ENCODE assay signal across 8 cellular contexts in genomic region chr16:77236063-77236511, GRCh38. TPM values are rescaled to one million over a fixed set of nuclear protein-coding genes. Genes with fewer than 3 reads are reported as not detected.
DNase-seq lines count a peak whose midpoint lies in the region; ATAC-seq and TF ChIP-seq lines count a peak whose summit lies in the region.

No MANE protein-coding gene starts in this region.

- H3K36me3 ChIP-seq in colonic mucosa: no peaks in the 10 kb centered on the region

- DNase-seq in C1 segment of cervical spinal cord (lab: John Stamatoyannopoulos, UW): peak in 13 of 14 donors; percentile 24 to 87 (median 77)
- DNase-seq in NCI-H524 treated with DMSO at 0.1 percent for 48 hours (lab: John Stamatoyannopoulos, UW): peak; percentile 50
- peak; percentile 92 for DNase-seq in activated CD4-positive, alpha-beta T cell treated with anti-CD3 and anti-CD28 coated beads for 48 hours
- DNase-seq in colonic mucosa: peak; percentile 87
- peak; percentile 81 to 97 for DNase-seq in lower leg skin (ENCODE audit: low spot score in 2 of 2)
- DNase-seq in stimulated activated CD4-positive, alpha-beta T cell treated with anti-CD3 and anti-CD28 coated beads, TNF-alpha, amount 100 ng/mL, for 24 hours (ENCODE audit: low read depth in 3 of 3): peak; percentile 77 to 86 (median 81)

- H3K4me3 ChIP-seq in colonic mucosa: no peak overlapping the region
- no peak overlapping the region for H3K4me3 ChIP-seq in lower leg skin (ENCODE audit: low read depth, poor library complexity, severe bottlenecking)

- no peaks in the 10 kb centered on the region for H3K4me1 ChIP-seq in colonic mucosa

- H3K27me3 ChIP-seq in colonic mucosa: no peaks in the 10 kb centered on the region

- peak; percentile 97 for TF ChIP-seq CTCF in colonic mucosa (IDR thresholded peaks at IDR 0.05)
- peak in 2 of 3 donors; percentile 88 to 93 for TF ChIP-seq CTCF in lower leg skin (IDR thresholded peaks at IDR 0.05)

- H3K9ac ChIP-seq in colonic mucosa (ENCODE audit: low read depth in 2 of 2, low read length in 2 of 2): no peak overlapping the region

- peak; percentile 97 for ATAC-seq in GM19328 (IDR thresholded peaks at IDR 0.05; ENCODE audit: unreplicated experiment)
- peak; percentile 99 for ATAC-seq in HG03439 (IDR thresholded peaks at IDR 0.05; ENCODE audit: unreplicated experiment)

- no peaks in the 10 kb centered on the region for H3K9me3 ChIP-seq in colonic mucosa

- no peak overlapping the region for H3K27ac ChIP-seq in colonic mucosa

- intact Hi-C loops in colonic mucosa (cut with DNase I): loop anchor here (1.0 to 5.0 kb wide), 2 partner anchors 348 to 426 kb away; no protein-coding TSS in a partner anchor
- intact Hi-C loops in lower leg skin (cut with DNase I; ENCODE audit: low total_unique reads): no loop called here

- no peak for TF ChIP-seq POLR2A in lower leg skin (IDR thresholded peaks at IDR 0.05)

- 1 to 2% methylated on average over 19 to 21 of the region's 21 CpGs for WGBS in lower leg skin, 2 donors

RNA-seq across cellular contexts. Expression of gene SYCE1L, which starts 36.9 kb away (rescaled TPM):
- 1 to 10 TPM; 4.8 to 6.9 TPM for total RNA-seq in colonic mucosa
- total RNA-seq in lower leg skin: 1 to 10 TPM in 3 of 4 donors, under 1 TPM in 1; 0.79 to 3.7 (median 2.2) TPM

RNA-seq across cellular contexts. Expression of gene MON1B, which starts 45.1 kb away (rescaled TPM):
- total RNA-seq in colonic mucosa (100 to 1,000 TPM in 1 of 2 donors, 10 to 100 TPM in 1; 69.6 to 103 TPM), lower leg skin (10 to 100 TPM; 13.9 to 22.9 (median 18.8) TPM)
